Comparison of ENCODE assay signal across 8 cellular contexts in the genomic region with DNA sequence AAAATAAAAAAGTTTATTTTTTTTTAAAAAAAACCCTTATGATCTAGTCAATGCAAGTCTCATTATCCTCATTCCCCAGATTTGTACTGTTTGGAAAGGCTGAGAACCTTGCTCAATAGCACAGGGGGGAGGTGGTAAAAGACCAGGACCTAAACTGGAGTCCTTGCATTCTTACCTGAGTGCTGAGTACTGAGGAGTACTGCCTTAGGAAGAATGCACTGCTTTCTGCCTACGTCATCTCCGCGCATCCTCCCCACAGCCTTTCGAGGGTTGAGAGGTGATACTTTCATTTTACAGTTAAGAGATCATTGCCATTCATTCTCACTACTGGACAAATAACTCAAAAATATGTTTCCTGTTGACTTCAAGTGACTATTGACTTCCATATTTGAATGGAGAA.
A peak's percentile ranks its signal among the peaks of the same experiment; 100 is the strongest.
DNase-seq lines count a peak whose midpoint lies in the region; ATAC-seq and TF ChIP-seq lines count a peak whose summit lies in the region.

No MANE protein-coding gene starts in this region.

- no peak overlapping the region for H3K27ac ChIP-seq in uterus

- peaks cover under 1% of the 10 kb centered on the region for H3K27me3 Mint-ChIP-seq in activated naive CD4-positive, alpha-beta T cell treated with anti-CD3 and anti-CD28 coated beads, Interleukin-2, amount 10 ng/mL, durations not matched to agents 7 days and 5 days

- CTCF ChIA-PET in activated naive CD4-positive, alpha-beta T cell treated with anti-CD3 and anti-CD28 coated beads, Interleukin-2, amount 10 ng/mL, durations not matched to agents 7 days and 5 days (lab: Charles Lee) = interaction anchor here (0.7 kb wide), 1 partner anchor 12 kb away, joined by 3 read pairs; no protein-coding TSS in a partner anchor

- H3K4me3 ChIP-seq in uterus = no peak overlapping the region

- H3K4me1 ChIP-seq in uterus = peaks cover 0 to 3% of the 10 kb centered on the region in 2 donors

- peak; percentile 61 for DNase-seq in activated naive CD4-positive, alpha-beta T cell treated with anti-CD3 and anti-CD28 coated beads, Interleukin-2, amount 10 ng/mL, durations not matched to agents 7 days and 5 days
- peak; percentile 21 for DNase-seq in stimulated activated CD8-positive, alpha-beta memory T cell treated with anti-CD3 and anti-CD28 coated beads, Interleukin-12 subunit alpha, Interleukin-12 subunit beta, amount 100 ng/mL, for 1 hour (ENCODE audit: low read depth)
- no peak for DNase-seq in NCI-H2171 treated with DMSO at 0.1 percent for 48 hours (lab: John Stamatoyannopoulos, UW)
- DNase-seq in uterus = no peak
- no peak for DNase-seq in occipital lobe (lab: John Stamatoyannopoulos, UW)

- H3K9me3 Mint-ChIP-seq in activated naive CD4-positive, alpha-beta T cell treated with anti-CD3 and anti-CD28 coated beads, Interleukin-2, amount 10 ng/mL, durations not matched to agents 7 days and 5 days = no peaks in the 10 kb centered on the region

- no peaks in the 10 kb centered on the region for H3K27me3 ChIP-seq in uterus

- H3K9me3 ChIP-seq in uterus = no peaks in the 10 kb centered on the region

- peaks cover 21% of the 10 kb centered on the region for H3K4me1 Mint-ChIP-seq in activated naive CD4-positive, alpha-beta T cell treated with anti-CD3 and anti-CD28 coated beads, Interleukin-2, amount 10 ng/mL, durations not matched to agents 7 days and 5 days

- peaks cover 2% of the 10 kb centered on the region for H3K36me3 Mint-ChIP-seq in activated naive CD4-positive, alpha-beta T cell treated with anti-CD3 and anti-CD28 coated beads, Interleukin-2, amount 10 ng/mL, durations not matched to agents 7 days and 5 days

- no peak for TF ChIP-seq POLR2A in uterus (IDR thresholded peaks at IDR 0.05)

- H3K36me3 ChIP-seq in uterus = no peaks in the 10 kb centered on the region

- H3K4me3 Mint-ChIP-seq in activated naive CD4-positive, alpha-beta T cell treated with anti-CD3 and anti-CD28 coated beads, Interleukin-2, amount 10 ng/mL, durations not matched to agents 7 days and 5 days = no peak overlapping the region

- H3K27ac Mint-ChIP-seq in activated naive CD4-positive, alpha-beta T cell treated with anti-CD3 and anti-CD28 coated beads, Interleukin-2, amount 10 ng/mL, durations not matched to agents 7 days and 5 days = peak overlapping the region; percentile 42

- ATAC-seq in GM19395 (IDR thresholded peaks at IDR 0.05; ENCODE audit: unreplicated experiment) (peak; percentile 87), HG03342 (IDR thresholded peaks at IDR 0.05; ENCODE audit: unreplicated experiment) (peak; percentile 75), HG03460 (IDR thresholded peaks at IDR 0.05; ENCODE audit: unreplicated experiment) (no peak)

- no peak for TF ChIP-seq CTCF in uterus (IDR thresholded peaks at IDR 0.05)

- intact Hi-C loops in uterus (cut with DNase I; ENCODE audit: low total_unique reads) = no loop called here

Comparison
In these comparisons a context has a peak if more than half of its experiments do, and no peak if none do; other contexts are left out.
1. DNase-seq: peak in activated naive CD4-positive, alpha-beta T cell treated with anti-CD3 and anti-CD28 coated beads, Interleukin-2, amount 10 ng/mL, durations not matched to agents 7 days and 5 days (single experiment) and stimulated activated CD8-positive, alpha-beta memory T cell treated with anti-CD3 and anti-CD28 coated beads, Interleukin-12 subunit alpha, Interleukin-12 subunit beta, amount 100 ng/mL, for 1 hour (single experiment); none in NCI-H2171 treated with DMSO at 0.1 percent for 48 hours (single experiment), uterus (0 of 2) and occipital lobe (single experiment).